In the genomic region with DNA sequence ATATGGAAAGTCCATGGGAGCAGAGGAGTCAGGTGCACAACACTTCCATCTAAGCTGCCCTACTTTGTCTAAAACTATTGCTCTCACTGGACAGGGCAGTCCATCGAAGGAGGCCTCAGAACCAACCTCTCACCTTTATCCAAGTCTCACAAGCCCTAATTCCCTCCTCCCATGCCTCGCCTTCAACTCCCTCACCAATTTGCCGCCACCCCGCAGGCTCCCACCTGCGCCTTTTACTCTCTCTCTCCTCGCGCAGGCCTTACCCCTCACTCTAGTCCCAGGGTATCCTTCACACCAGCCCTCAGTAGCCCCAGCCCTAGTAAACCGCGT, we compare ENCODE assay signal across 9 cellular contexts. TPM values are rescaled to one million over a fixed set of nuclear protein-coding genes. Genes with fewer than 3 reads are reported as not detected.
A peak's percentile ranks its signal among the peaks of the same experiment; 100 is the strongest.
DNase-seq lines count a peak whose midpoint lies in the region; ATAC-seq and TF ChIP-seq lines count a peak whose summit lies in the region.
"Had no signal": no experiment of that assay in that cellular context is flagged by ENCODE, and none has a peak within 500 bp of the region (broad histone marks: within the 10 kb centered on the region; RNA-seq: fewer than 3 reads in every experiment).

No MANE protein-coding gene starts in this region.

- no peaks in the 10 kb centered on the region for H3K9me3 ChIP-seq in CD4-positive, CD25-positive, alpha-beta regulatory T cell (ENCODE audit: control insufficient read depth in 2 of 2, low read length in 2 of 2)
- no peaks in the 10 kb centered on the region for H3K9me3 ChIP-seq in HUES48 (ENCODE audit: control insufficient read depth, insufficient read depth, low read length)
- no peaks in the 10 kb centered on the region for H3K9me3 ChIP-seq in mononuclear cell (ENCODE audit: low read depth, low read length)

- no peaks in the 10 kb centered on the region for H3K9me3 Mint-ChIP-seq in CD4-positive, CD25-positive, alpha-beta regulatory T cell
- H3K9me3 Mint-ChIP-seq in brain = no peaks in the 10 kb centered on the region

- ATAC-seq in CD4-positive, CD25-positive, alpha-beta regulatory T cell (ENCODE audit: low read depth in 2 of 2) = no peak
- ATAC-seq in HG02610 (IDR thresholded peaks at IDR 0.05; ENCODE audit: unreplicated experiment) (no peak), GM19328 (IDR thresholded peaks at IDR 0.05; ENCODE audit: unreplicated experiment) (no peak)

- peak overlapping the region; percentile 93 to 100 (median 99) for H3K4me3 Mint-ChIP-seq in CD4-positive, CD25-positive, alpha-beta regulatory T cell
- H3K4me3 Mint-ChIP-seq in brain = peak overlapping the region; percentile 95 to 100 (median 98)

- in situ Hi-C loops in GM13976 (cut with MboI; ENCODE audit: low sequenced_read_pairs, unreplicated experiment) = no loop called here

- H3K27me3 ChIP-seq in CD4-positive, CD25-positive, alpha-beta regulatory T cell (ENCODE audit: control insufficient read depth, insufficient read depth, low read length) = peaks cover 3% of the 10 kb centered on the region
- H3K27me3 ChIP-seq in HUES48 (ENCODE audit: control insufficient read depth, insufficient read depth, low read length) (peaks cover 2% of the 10 kb centered on the region; the same call in 1 of the 2 replicates), mononuclear cell (ENCODE audit: insufficient read depth, low read length) (no peaks in the 10 kb centered on the region)

- peaks cover 0 to 49% (median 42%) of the 10 kb centered on the region in 4 donors for H3K4me1 Mint-ChIP-seq in CD4-positive, CD25-positive, alpha-beta regulatory T cell
- H3K4me1 Mint-ChIP-seq in brain = peaks cover 51% of the 10 kb centered on the region

- H3K4me1 ChIP-seq in CD4-positive, CD25-positive, alpha-beta regulatory T cell (ENCODE audit: control insufficient read depth, insufficient read depth, low read length, poor library complexity, severe bottlenecking) = peaks cover 21% of the 10 kb centered on the region
- no peaks in the 10 kb centered on the region; the same call in 1 of the 2 replicates for H3K4me1 ChIP-seq in HUES48 (ENCODE audit: control insufficient read depth, insufficient read depth, low read length)
- peaks cover 52% of the 10 kb centered on the region for H3K4me1 ChIP-seq in mononuclear cell (ENCODE audit: insufficient read depth, low read length)

- no peaks in the 10 kb centered on the region for H3K36me3 ChIP-seq in CD4-positive, CD25-positive, alpha-beta regulatory T cell (ENCODE audit: control insufficient read depth, insufficient read depth, low read length)
- no peaks in the 10 kb centered on the region for H3K36me3 ChIP-seq in HUES48 (ENCODE audit: control insufficient read depth, insufficient read depth, low read length)

- no peak for TF ChIP-seq CTCF in brain (conservative IDR thresholded peaks at IDR 0.05)
- TF ChIP-seq CTCF in GM13976 (IDR thresholded peaks at IDR 0.05; ENCODE audit: borderline replicate concordance, control extremely low read depth, extremely low read depth, insufficient read depth, missing control alignments) = no peak

- no peaks in the 10 kb centered on the region for H3K36me3 Mint-ChIP-seq in CD4-positive, CD25-positive, alpha-beta regulatory T cell
- no peaks in the 10 kb centered on the region for H3K36me3 Mint-ChIP-seq in brain

- peak overlapping the region; percentile 92 to 99 (median 95) for H3K27ac Mint-ChIP-seq in CD4-positive, CD25-positive, alpha-beta regulatory T cell
- H3K27ac Mint-ChIP-seq in brain = peak overlapping the region; percentile 92 to 95 (median 92)

- H3K4me3 ChIP-seq in CD4-positive, CD25-positive, alpha-beta regulatory T cell (ENCODE audit: low read depth, low read length) = peak overlapping the region; percentile 91
- H3K4me3 ChIP-seq in HUES48 (ENCODE audit: low read depth, low read length) (peak overlapping the region; percentile 73), mononuclear cell (ENCODE audit: low read length) (peak overlapping the region; percentile 85)

- H3K27ac ChIP-seq in CD4-positive, CD25-positive, alpha-beta regulatory T cell (ENCODE audit: insufficient read depth, low read length, poor library complexity, severe bottlenecking) = peak overlapping the region; percentile 76
- no peak overlapping the region for H3K27ac ChIP-seq in HUES48 (ENCODE audit: low read depth, low read length)

- H3K27me3 Mint-ChIP-seq in CD4-positive, CD25-positive, alpha-beta regulatory T cell = no peaks in the 10 kb centered on the region
- peaks cover 4% of the 10 kb centered on the region for H3K27me3 Mint-ChIP-seq in brain

- peak overlapping the region; percentile 41 for H3K9ac ChIP-seq in HUES48 (ENCODE audit: low read depth, low read length)

- DNase-seq in CD4-positive, CD25-positive, alpha-beta regulatory T cell = no peak
- DNase-seq in GM13976 (ENCODE audit: low spot score) (no peak), NOMO-1 treated with DMSO at 0.1 percent for 48 hours (lab: John Stamatoyannopoulos, UW; ENCODE audit: unreplicated experiment) (no peak)

RNA-seq across cellular contexts. Expression of a gene that starts 0.5 kb away (rescaled TPM):
- total RNA-seq in CD4-positive, CD25-positive, alpha-beta regulatory T cell = 30.7 TPM
- polyA plus RNA-seq in CD4-positive, CD25-positive, alpha-beta regulatory T cell = 10 to 100 TPM; 10.2 to 12.5 (median 10.3) TPM
- 16.6 TPM for polyA plus RNA-seq in brain (ENCODE audit: insufficient read depth, low read depth, low replicate concordance)
- 27.6 TPM for total RNA-seq in mononuclear cell

RNA-seq across cellular contexts. Expression of a gene that starts 4.9 kb away (rescaled TPM):
- 0.20 TPM for total RNA-seq in CD4-positive, CD25-positive, alpha-beta regulatory T cell
- polyA plus RNA-seq in CD4-positive, CD25-positive, alpha-beta regulatory T cell = not detected
- polyA plus RNA-seq in brain (ENCODE audit: insufficient read depth, low read depth, low replicate concordance) = 6.1 TPM
- 0.21 TPM for total RNA-seq in mononuclear cell
- total RNA-seq: HT1080 had no signal

RNA-seq across cellular contexts. Expression of a gene that starts 25.7 kb away (rescaled TPM):
- not detected for total RNA-seq in CD4-positive, CD25-positive, alpha-beta regulatory T cell
- not detected for polyA plus RNA-seq in CD4-positive, CD25-positive, alpha-beta regulatory T cell
- polyA plus RNA-seq in brain (ENCODE audit: insufficient read depth, low read depth, low replicate concordance) = 20.3 TPM
- not detected for total RNA-seq in mononuclear cell
- total RNA-seq: HT1080 had no signal

RNA-seq across cellular contexts. Expression of a gene that starts 28.6 kb away (rescaled TPM):
- total RNA-seq in CD4-positive, CD25-positive, alpha-beta regulatory T cell = not detected
- not detected for polyA plus RNA-seq in CD4-positive, CD25-positive, alpha-beta regulatory T cell
- polyA plus RNA-seq in brain (ENCODE audit: insufficient read depth, low read depth, low replicate concordance) = not detected
- total RNA-seq in mononuclear cell = not detected
- total RNA-seq: HT1080 had no signal

RNA-seq across cellular contexts. Expression of a gene that starts 34.9 kb away (rescaled TPM):
- total RNA-seq in CD4-positive, CD25-positive, alpha-beta regulatory T cell = not detected
- polyA plus RNA-seq in CD4-positive, CD25-positive, alpha-beta regulatory T cell = not detected
- polyA plus RNA-seq in brain (ENCODE audit: insufficient read depth, low read depth, low replicate concordance) = not detected
- not detected for total RNA-seq in mononuclear cell
- total RNA-seq: HT1080 had no signal
